ENCODE assay signal across 8 cellular contexts in genomic region chr1:94720091-94720793, GRCh38.
DNase-seq lines count a peak whose midpoint lies in the region; ATAC-seq, FAIRE-seq and TF ChIP-seq lines count a peak whose summit lies in the region.

No MANE protein-coding gene starts in this region.

- no peaks in the 10 kb centered on the region for H3K36me3 Mint-ChIP-seq in activated CD4-positive, alpha-beta T cell treated with anti-CD3 and anti-CD28 coated beads for 36 hours (ENCODE audit: low read depth)
- H3K36me3 Mint-ChIP-seq in osteocyte (ENCODE audit: unreplicated experiment), result no peaks in the 10 kb centered on the region

- DNase-seq in activated CD4-positive, alpha-beta T cell treated with anti-CD3 and anti-CD28 coated beads for 36 hours, result peak; percentile 35
- no peak for DNase-seq in activated CD4-positive, alpha-beta T cell treated with anti-CD3 and anti-CD28 coated beads, Interleukin-2, amount 50 U/mL, for 4 hours
- DNase-seq in RCC 7860 (ENCODE audit: low spot score) (peak; percentile 79), renal cortical epithelial cell (ENCODE audit: low read depth) (peak; percentile 49), NCI-H1417 (lab: John Stamatoyannopoulos, UW) (no peak), osteocyte (ENCODE audit: extremely low spot score, unreplicated experiment) (no peak), midbrain (lab: John Stamatoyannopoulos, UW) (no peak)

- intact Hi-C loops in activated CD4-positive, alpha-beta T cell treated with anti-CD3 and anti-CD28 coated beads for 36 hours (cut with DNase I, micrococcal nuclease), result no loop called here

- no peaks in the 10 kb centered on the region for H3K4me1 Mint-ChIP-seq in activated CD4-positive, alpha-beta T cell treated with anti-CD3 and anti-CD28 coated beads for 36 hours
- H3K4me1 Mint-ChIP-seq in osteocyte (ENCODE audit: unreplicated experiment), result no peaks in the 10 kb centered on the region

- POLR2A ChIA-PET in activated CD4-positive, alpha-beta T cell treated with anti-CD3 and anti-CD28 coated beads for 36 hours (lab: Charles Lee), result no interaction called here

- no peak for TF ChIP-seq CTCF in osteocyte (IDR thresholded peaks at IDR 0.05)

- CTCF ChIA-PET in activated CD4-positive, alpha-beta T cell treated with anti-CD3 and anti-CD28 coated beads for 36 hours (lab: Charles Lee), result interaction anchor here (1.1 kb wide), 1 partner anchor 20 kb away, joined by 4 read pairs; no protein-coding TSS in a partner anchor

- FAIRE-seq in RCC 7860 (lab: Jason Lieb, UNC), result peak; percentile 79

- H3K9me3 Mint-ChIP-seq in activated CD4-positive, alpha-beta T cell treated with anti-CD3 and anti-CD28 coated beads for 36 hours (ENCODE audit: low read depth), result no peaks in the 10 kb centered on the region
- peaks cover 3% of the 10 kb centered on the region for H3K9me3 Mint-ChIP-seq in osteocyte (ENCODE audit: unreplicated experiment)

- peaks cover 2% of the 10 kb centered on the region for H3K27me3 Mint-ChIP-seq in activated CD4-positive, alpha-beta T cell treated with anti-CD3 and anti-CD28 coated beads for 36 hours
- H3K27me3 Mint-ChIP-seq in osteocyte (ENCODE audit: unreplicated experiment), result peaks cover 2% of the 10 kb centered on the region

- H3K27ac Mint-ChIP-seq in activated CD4-positive, alpha-beta T cell treated with anti-CD3 and anti-CD28 coated beads for 36 hours, result no peak overlapping the region
- H3K27ac Mint-ChIP-seq in osteocyte (ENCODE audit: unreplicated experiment), result no peak overlapping the region

- ATAC-seq in activated CD4-positive, alpha-beta T cell treated with anti-CD3 and anti-CD28 coated beads for 36 hours, result peak; percentile 86
- peak; percentile 97 for ATAC-seq in HG02840 (IDR thresholded peaks at IDR 0.05; ENCODE audit: low FRiP score, unreplicated experiment)

- H3K4me3 Mint-ChIP-seq in activated CD4-positive, alpha-beta T cell treated with anti-CD3 and anti-CD28 coated beads for 36 hours, result no peak overlapping the region
- no peak overlapping the region for H3K4me3 Mint-ChIP-seq in osteocyte (ENCODE audit: unreplicated experiment)

Comparison
In these comparisons a context has a peak if more than half of its experiments do, and no peak if none do; other contexts are left out.
1. DNase-seq: peak in activated CD4-positive, alpha-beta T cell treated with anti-CD3 and anti-CD28 coated beads for 36 hours (single experiment), RCC 7860 (single experiment) and renal cortical epithelial cell (single experiment); none in activated CD4-positive, alpha-beta T cell treated with anti-CD3 and anti-CD28 coated beads, Interleukin-2, amount 50 U/mL, for 4 hours (0 of 2), NCI-H1417 (0 of 3), osteocyte (single experiment) and midbrain (single experiment).